ENCODE assay signal across 10 cellular contexts in the genomic region with DNA sequence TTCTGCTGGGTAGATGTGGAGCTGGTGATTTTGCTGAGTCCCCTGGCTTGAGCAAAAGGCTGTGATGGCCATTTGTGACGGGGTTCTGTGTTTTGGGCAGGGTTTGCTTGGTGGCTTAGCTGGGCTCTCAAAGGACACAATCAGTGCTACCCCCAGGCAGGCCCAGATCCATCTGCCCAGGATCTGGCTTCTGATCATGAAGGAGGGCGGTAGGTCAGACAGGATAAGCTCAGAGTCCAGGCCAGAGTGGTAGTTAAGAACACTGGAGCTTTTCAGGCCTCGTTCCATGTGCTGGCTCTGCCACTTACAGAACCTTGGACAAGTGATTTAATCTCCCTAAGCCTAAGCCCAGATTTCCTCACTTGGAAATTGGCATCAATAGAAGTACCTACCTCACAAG. TPM values are rescaled to one million over a fixed set of nuclear protein-coding genes. Genes with fewer than 3 reads are reported as not detected.
A peak's percentile ranks its signal among the peaks of the same experiment; 100 is the strongest.
DNase-seq lines count a peak whose midpoint lies in the region; ATAC-seq and TF ChIP-seq lines count a peak whose summit lies in the region.
"Had no signal": no experiment of that assay in that cellular context is flagged by ENCODE, and none has a peak within 500 bp of the region (broad histone marks: within the 10 kb centered on the region; RNA-seq: fewer than 3 reads in every experiment).

No MANE protein-coding gene starts in this region.

- H4K8ac ChIP-seq in trophoblast cell (ENCODE audit: low read depth, low read length) = peak overlapping the region; percentile 20

- peak overlapping the region; percentile 55 for H3K14ac ChIP-seq in trophoblast cell (ENCODE audit: low read length)

- peak overlapping the region; percentile 58 for H2BK5ac ChIP-seq in trophoblast cell (ENCODE audit: low read depth, low read length, poor library complexity)

- H3K4me1 ChIP-seq in CD4-positive, CD25-positive, alpha-beta regulatory T cell (ENCODE audit: control insufficient read depth, insufficient read depth, low read length, poor library complexity, severe bottlenecking) = peaks cover 68% of the 10 kb centered on the region
- H3K4me1 ChIP-seq in OCI-LY1 (ENCODE audit: insufficient read depth, low read length, severe bottlenecking) (peaks cover 73% of the 10 kb centered on the region), esophagus squamous epithelium (peaks cover 0 to 12% (median 6%) of the 10 kb centered on the region in 3 donors), trophoblast cell (ENCODE audit: control insufficient read depth in 1 of 2, insufficient read depth in 2 of 2, low read length in 2 of 2) (peaks cover 17 to 31% of the 10 kb centered on the region in 2 experiments)

- H3K4me2 ChIP-seq in OCI-LY1 (ENCODE audit: low read length) = peak overlapping the region; percentile 45; the same call in 1 of the 2 replicates
- no peak overlapping the region for H3K4me2 ChIP-seq in trophoblast cell (ENCODE audit: low read length)

- WGBS in esophagus squamous epithelium, 2 donors = 83 to 86% methylated on average over 3 of the region's 3 CpGs
- WGBS in trophoblast cell (ENCODE audit: extremely low coverage, insufficient coverage, insufficient read length) = no CpG with 5 or more reads among the region's 3 CpGs

- H2AFZ ChIP-seq in OCI-LY1 (ENCODE audit: low read length) = no peak overlapping the region
- peak overlapping the region; percentile 3 for H2AFZ ChIP-seq in trophoblast cell (ENCODE audit: insufficient read depth, low read length, poor library complexity)

- H3K4ac ChIP-seq in trophoblast cell (ENCODE audit: low read depth, low read length) = peak overlapping the region; percentile 43

- no peak for ATAC-seq in CD4-positive, CD25-positive, alpha-beta regulatory T cell (ENCODE audit: low read depth in 2 of 2)
- ATAC-seq in GM18861 (IDR thresholded peaks at IDR 0.05; ENCODE audit: unreplicated experiment) (no peak), GM21619 (IDR thresholded peaks at IDR 0.05; ENCODE audit: unreplicated experiment) (no peak)

- peak overlapping the region; percentile 59 for H4K91ac ChIP-seq in trophoblast cell (ENCODE audit: low read depth, low read length)

- H3K79me2 ChIP-seq in OCI-LY1 (ENCODE audit: insufficient read depth, low read length) (no peaks in the 10 kb centered on the region), trophoblast cell (ENCODE audit: control insufficient read depth, insufficient read depth, low read length, poor library complexity) (peaks cover 8% of the 10 kb centered on the region)

- no peak for TF ChIP-seq POLR2A in esophagus squamous epithelium (IDR thresholded peaks at IDR 0.05)

- no peaks in the 10 kb centered on the region for H3K27me3 Mint-ChIP-seq in CD4-positive, CD25-positive, alpha-beta regulatory T cell

- H2BK12ac ChIP-seq in trophoblast cell (ENCODE audit: low read length) = peak overlapping the region; percentile 19

- H3K4me3 Mint-ChIP-seq in CD4-positive, CD25-positive, alpha-beta regulatory T cell = peak overlapping the region; percentile 28 to 84 (median 76)

- H2AK5ac ChIP-seq in trophoblast cell (ENCODE audit: low read length) = no peak overlapping the region

- peak overlapping the region; percentile 76 for H3K4me3 ChIP-seq in CD4-positive, CD25-positive, alpha-beta regulatory T cell (ENCODE audit: low read depth, low read length)
- H3K4me3 ChIP-seq in OCI-LY1 (ENCODE audit: low read depth, low read length, poor library complexity, severe bottlenecking) = no peak overlapping the region
- no peak overlapping the region for H3K4me3 ChIP-seq in esophagus squamous epithelium
- H3K4me3 ChIP-seq in trophoblast cell (ENCODE audit: low read depth, low read length) = no peak overlapping the region
- H3K4me3 ChIP-seq: mucosa of descending colon had no signal

- no peaks in the 10 kb centered on the region for H4K20me1 ChIP-seq in OCI-LY1 (ENCODE audit: insufficient read depth, low read length)

- peak overlapping the region; percentile 6 for H4K12ac ChIP-seq in trophoblast cell (ENCODE audit: low read depth, low read length)

- TF ChIP-seq CTCF in OCI-LY1 (IDR thresholded peaks at IDR 0.05; ENCODE audit: low read length) = no peak
- no peak for TF ChIP-seq CTCF in esophagus squamous epithelium (IDR thresholded peaks at IDR 0.05)

- intact Hi-C loops in esophagus squamous epithelium (cut with DNase I) = no loop called here

- H3K27ac Mint-ChIP-seq in CD4-positive, CD25-positive, alpha-beta regulatory T cell = peak overlapping the region; percentile 84 to 90 (median 88)

- H3K18ac ChIP-seq in trophoblast cell (ENCODE audit: low read length) = peak overlapping the region; percentile 16

- peaks cover 10% of the 10 kb centered on the region for H3K79me1 ChIP-seq in trophoblast cell (ENCODE audit: low read length)

- peaks cover 50 to 84% (median 61%) of the 10 kb centered on the region in 4 donors for H3K4me1 Mint-ChIP-seq in CD4-positive, CD25-positive, alpha-beta regulatory T cell

- H3K36me3 Mint-ChIP-seq in CD4-positive, CD25-positive, alpha-beta regulatory T cell = peaks cover 17% of the 10 kb centered on the region

- H3F3A ChIP-seq in OCI-LY1 (ENCODE audit: insufficient read depth, low read length) = no peaks in the 10 kb centered on the region

- H3K27ac ChIP-seq in CD4-positive, CD25-positive, alpha-beta regulatory T cell (ENCODE audit: insufficient read depth, low read length, poor library complexity, severe bottlenecking) = peak overlapping the region; percentile 78
- peak overlapping the region; percentile 83 for H3K27ac ChIP-seq in OCI-LY1 (ENCODE audit: low read depth, low read length, poor library complexity, severe bottlenecking)
- peak overlapping the region; percentile 2 to 64 (median 44) for H3K27ac ChIP-seq in esophagus squamous epithelium
- peak overlapping the region; percentile 79 for H3K27ac ChIP-seq in trophoblast cell (ENCODE audit: low read depth, low read length)
- H3K27ac ChIP-seq: epithelial cell of prostate had no signal

- no peak for DNase-seq in CD4-positive, CD25-positive, alpha-beta regulatory T cell
- DNase-seq in esophagus squamous epithelium (lab: John Stamatoyannopoulos, UW) = no peak
- DNase-seq in trophoblast cell = no peak
- no peak for DNase-seq in SIG-M5 treated with dmso at 0.1 percent for 504 hours (lab: John Stamatoyannopoulos, UW; ENCODE audit: unreplicated experiment)
- DNase-seq in kidney glomerular epithelial cell (lab: John Stamatoyannopoulos, UW) = no peak
- DNase-seq: mucosa of descending colon had no signal

- no peaks in the 10 kb centered on the region for H3K36me3 ChIP-seq in CD4-positive, CD25-positive, alpha-beta regulatory T cell (ENCODE audit: control insufficient read depth, insufficient read depth, low read length)
- no peaks in the 10 kb centered on the region for H3K36me3 ChIP-seq in OCI-LY1 (ENCODE audit: insufficient read depth, low read length)
- H3K36me3 ChIP-seq in esophagus squamous epithelium = no peaks in the 10 kb centered on the region
- H3K36me3 ChIP-seq in trophoblast cell (ENCODE audit: control insufficient read depth in 1 of 2, insufficient read depth in 2 of 2, low read length in 2 of 2) = peaks cover 0 to 5% of the 10 kb centered on the region in 2 experiments

- H3K9ac ChIP-seq in OCI-LY1 (ENCODE audit: low read length) (peak overlapping the region; percentile 58), trophoblast cell (ENCODE audit: low read length) (no peak overlapping the region)

- peaks cover 0 to 3% (median 0%) of the 10 kb centered on the region in 7 donors for H3K9me3 Mint-ChIP-seq in CD4-positive, CD25-positive, alpha-beta regulatory T cell

- H3K27me3 ChIP-seq in CD4-positive, CD25-positive, alpha-beta regulatory T cell (ENCODE audit: control insufficient read depth, insufficient read depth, low read length) = no peaks in the 10 kb centered on the region
- H3K27me3 ChIP-seq in OCI-LY1 (ENCODE audit: insufficient read depth, low read length) (no peaks in the 10 kb centered on the region), esophagus squamous epithelium (no peaks in the 10 kb centered on the region), trophoblast cell (ENCODE audit: insufficient read depth, low read length) (no peaks in the 10 kb centered on the region)

- H3K9me2 ChIP-seq in OCI-LY1 (ENCODE audit: low read depth, low read length) = no peaks in the 10 kb centered on the region

- no peak overlapping the region for H3K23ac ChIP-seq in trophoblast cell (ENCODE audit: low read length)

- peak overlapping the region; percentile 85 for H2BK120ac ChIP-seq in trophoblast cell (ENCODE audit: insufficient read depth, low read length, poor library complexity)

- H3K9me3 ChIP-seq in CD4-positive, CD25-positive, alpha-beta regulatory T cell (ENCODE audit: control insufficient read depth in 2 of 2, low read length in 2 of 2) = no peaks in the 10 kb centered on the region
- H3K9me3 ChIP-seq in OCI-LY1 (ENCODE audit: low read length) (no peaks in the 10 kb centered on the region), esophagus squamous epithelium (no peaks in the 10 kb centered on the region), trophoblast cell (ENCODE audit: insufficient read depth, low read depth, low read length) (no peaks in the 10 kb centered on the region)
- H3K9me3 ChIP-seq: mucosa of descending colon had no signal

RNA-seq across cellular contexts. Expression of gene UBASH3B, which starts 36.2 kb away (rescaled TPM):
- total RNA-seq in CD4-positive, CD25-positive, alpha-beta regulatory T cell = 57.6 TPM
- polyA plus RNA-seq in CD4-positive, CD25-positive, alpha-beta regulatory T cell = 10 to 100 TPM; 14.2 to 21.4 (median 18.1) TPM
- 10 to 100 TPM in 2 of 4 donors, 1 to 10 TPM in 2; 2.7 to 16.4 (median 9.7) TPM for total RNA-seq in esophagus squamous epithelium
- 67.0 and 69.0 TPM in 2 replicates for polyA plus RNA-seq in trophoblast cell (2013)
